8 cellular contexts compared by ENCODE assay signal in genomic region chr1:28232558-28233263, GRCh38. TPM values are rescaled to one million over a fixed set of nuclear protein-coding genes. Genes with fewer than 3 reads are reported as not detected.
DNase-seq lines count a peak whose midpoint lies in the region; ATAC-seq and TF ChIP-seq lines count a peak whose summit lies in the region.

DNAJC8 (minus strand) TSS chr1:28233029; CDS start chr1:28232998, 31 bp downstream.

- H3K4me3 ChIP-seq in GM23338, result peak within 1 kb of the TSS; percentile 99
- peak within 1 kb of the TSS; percentile 91 for H3K4me3 ChIP-seq in MM.1S (ENCODE audit: low read length)

- H3K4me3 Mint-ChIP-seq in GM23338 (peak within 1 kb of the TSS; percentile 99), nephron progenitor cell (peak within 1 kb of the TSS; percentile 97)
- peak within 1 kb of the TSS; percentile 98 for H3K4me3 Mint-ChIP-seq in stimulated activated naive CD8-positive, alpha-beta T cell treated with anti-CD3 and anti-CD28 coated beads, Interleukin-15, Interleukin-2, amounts not matched to agents 100 ng/mL and 50 ng/mL, for 24 hours

- H4K20me1 ChIP-seq in GM23338 (replicated peaks; ENCODE audit: insufficient read depth), result peaks cover 25% of the 10 kb centered on the region
- 0 out of 2 replicates have a peak, but pooled peaks cover 3% of the 10 kb centered on the region for H4K20me1 ChIP-seq in MM.1S (ENCODE audit: insufficient read depth, low read length)

- H3K27ac ChIP-seq in GM23338 (ENCODE audit: low read depth) (peak within 1 kb of the TSS; percentile 30; the same call in 1 of the 2 replicates), MM.1S (ENCODE audit: low read length) (peak within 1 kb of the TSS; percentile 18; the same call in 1 of the 2 replicates)

- H3K27me3 ChIP-seq in GM23338 (ENCODE audit: insufficient read depth), result no peaks in the 10 kb centered on the region
- H3K27me3 ChIP-seq in MM.1S (replicated peaks; ENCODE audit: insufficient read depth, low read length), result no peaks in the 10 kb centered on the region

- H2AFZ ChIP-seq in GM23338 (peak within 1 kb of the TSS; percentile 75), MM.1S (ENCODE audit: low read length) (peak within 1 kb of the TSS; percentile 85)

- peak; percentile 62 for ATAC-seq in GM23338

- H3K36me3 Mint-ChIP-seq in GM23338 (ENCODE audit: low read depth) (peaks cover 19% of the 10 kb centered on the region), nephron progenitor cell (ENCODE audit: low read depth) (peaks cover 12% of the 10 kb centered on the region)
- peaks cover 24% of the 10 kb centered on the region for H3K36me3 Mint-ChIP-seq in stimulated activated naive CD8-positive, alpha-beta T cell treated with anti-CD3 and anti-CD28 coated beads, Interleukin-15, Interleukin-2, amounts not matched to agents 100 ng/mL and 50 ng/mL, for 24 hours (ENCODE audit: low read depth)

- H3K4me1 ChIP-seq in GM23338 (ENCODE audit: insufficient read depth), result peaks cover 20% of the 10 kb centered on the region
- H3K4me1 ChIP-seq in MM.1S (ENCODE audit: low read length), result peaks cover 9% of the 10 kb centered on the region

- DNase-seq in DMS153 (lab: John Stamatoyannopoulos, UW) (peak; percentile 95), GM23338 (ENCODE audit: low spot score) (peak; percentile 99), MM.1S (peak; percentile 95), SIG-M5 treated with dmso at 0.1 percent for 504 hours (lab: John Stamatoyannopoulos, UW; ENCODE audit: unreplicated experiment) (peak; percentile 91), activated gamma-delta T cell (lab: John Stamatoyannopoulos, UW) (peak; percentile 83), fibroblast of the conjunctiva (ENCODE audit: low read depth) (peak; percentile 81), nephron progenitor cell (peak; percentile 93)

- peaks cover 18% of the 10 kb centered on the region for H3K36me3 ChIP-seq in GM23338 (ENCODE audit: insufficient read depth)
- H3K36me3 ChIP-seq in MM.1S (replicated peaks; ENCODE audit: insufficient read depth, low read length), result peaks cover 9% of the 10 kb centered on the region; the same call in 1 of the 2 replicates

- H3K9ac ChIP-seq in MM.1S (ENCODE audit: low read length), result peak within 1 kb of the TSS; percentile 93

- peaks cover 53% of the 10 kb centered on the region for H3K79me2 ChIP-seq in GM23338 (replicated peaks; ENCODE audit: insufficient read depth)
- peaks cover 66% of the 10 kb centered on the region for H3K79me2 ChIP-seq in MM.1S (ENCODE audit: low read length)

- H3K9me3 Mint-ChIP-seq in GM23338 (peaks cover 3% of the 10 kb centered on the region; the same call in 1 of the 3 replicates), nephron progenitor cell (no peaks in the 10 kb centered on the region)
- H3K9me3 Mint-ChIP-seq in stimulated activated naive CD8-positive, alpha-beta T cell treated with anti-CD3 and anti-CD28 coated beads, Interleukin-15, Interleukin-2, amounts not matched to agents 100 ng/mL and 50 ng/mL, for 24 hours, result no peaks in the 10 kb centered on the region

- H3K9me2 ChIP-seq in GM23338 (ENCODE audit: insufficient read depth) (no peaks in the 10 kb centered on the region), MM.1S (replicated peaks; ENCODE audit: insufficient read depth, low read length) (no peaks in the 10 kb centered on the region)

- H3K9me3 ChIP-seq in MM.1S (replicated peaks; ENCODE audit: insufficient read depth, low read length), result no peaks in the 10 kb centered on the region

- H3K27me3 Mint-ChIP-seq in GM23338 (ENCODE audit: insufficient read depth, low read depth, poor library complexity) (peaks cover 10% of the 10 kb centered on the region), nephron progenitor cell (ENCODE audit: low read depth, poor library complexity) (peaks cover 9% of the 10 kb centered on the region)
- no peaks in the 10 kb centered on the region for H3K27me3 Mint-ChIP-seq in stimulated activated naive CD8-positive, alpha-beta T cell treated with anti-CD3 and anti-CD28 coated beads, Interleukin-15, Interleukin-2, amounts not matched to agents 100 ng/mL and 50 ng/mL, for 24 hours

- H3K4me2 ChIP-seq in GM23338 (peak within 1 kb of the TSS; percentile 99), MM.1S (ENCODE audit: low read depth, low read length) (peak within 1 kb of the TSS; percentile 92)

- TF ChIP-seq CTCF in GM23338 (conservative IDR thresholded peaks at IDR 0.05; ENCODE audit: low read depth in 2 of 2), result no peak
- no peak for TF ChIP-seq CTCF in MM.1S (IDR thresholded peaks at IDR 0.05; ENCODE audit: low read length)
- TF ChIP-seq CTCF in nephron progenitor cell (IDR thresholded peaks at IDR 0.05), result no peak

- H3K27ac Mint-ChIP-seq in GM23338, result peak within 1 kb of the TSS; percentile 99
- H3K27ac Mint-ChIP-seq in nephron progenitor cell, result peak within 1 kb of the TSS; percentile 98
- peak within 1 kb of the TSS; percentile 97 for H3K27ac Mint-ChIP-seq in stimulated activated naive CD8-positive, alpha-beta T cell treated with anti-CD3 and anti-CD28 coated beads, Interleukin-15, Interleukin-2, amounts not matched to agents 100 ng/mL and 50 ng/mL, for 24 hours

- peaks cover 4% of the 10 kb centered on the region; the same call in 2 of the 3 replicates for H3K4me1 Mint-ChIP-seq in GM23338
- H3K4me1 Mint-ChIP-seq in nephron progenitor cell, result peaks cover 26% of the 10 kb centered on the region
- H3K4me1 Mint-ChIP-seq in stimulated activated naive CD8-positive, alpha-beta T cell treated with anti-CD3 and anti-CD28 coated beads, Interleukin-15, Interleukin-2, amounts not matched to agents 100 ng/mL and 50 ng/mL, for 24 hours (ENCODE audit: low read depth), result peaks cover 34% of the 10 kb centered on the region

- H3F3A ChIP-seq in GM23338 (replicated peaks; ENCODE audit: low read depth) (peaks cover 7% of the 10 kb centered on the region; the same call in 1 of the 2 replicates), MM.1S (ENCODE audit: insufficient read depth, low read length) (no peaks in the 10 kb centered on the region)

TF ChIP-seq in GM23338, 12 proteins besides CTCF, POLR2A, EP300 and RAD21:
- TF ChIP-seq REST (IDR thresholded peaks at IDR 0.05; ENCODE audit: unreplicated experiment), result no peak
- TF ChIP-seq ETS1 (IDR thresholded peaks at IDR 0.05), result peak; percentile 14; the same call in 1 of the 2 replicates
- TF ChIP-seq CREB1 (CRISPR knock-in tag; IDR thresholded peaks at IDR 0.05; ENCODE audit: low read depth), result peak; percentile 61
- TF ChIP-seq POLR2AphosphoS5 (IDR thresholded peaks at IDR 0.05; ENCODE audit: low read depth), result peak; percentile 87

RNA-seq across cellular contexts. Expression of gene DNAJC8, which starts in this region (rescaled TPM):
- total RNA-seq in GM23338 (2014; rRNA removed; shearing (Covaris generic)), result 67.3 and 71.0 TPM in 2 replicates
- 208 and 210 TPM in 2 replicates for polyA plus RNA-seq in GM23338 (2016; fragmentation: Nextera tagmentation; extraction: Ambion mirVana)

Comparison
In these comparisons a context has a peak if more than half of its experiments do, and no peak if none do; other contexts are left out.
1. Peak in every context shown above with its lines: DNase-seq, ATAC-seq, H3K4me3 ChIP-seq and H3K27ac ChIP-seq.